In genomic region chr12:65885716-65886115, GRCh38 we compare ENCODE assay signal across 1 cellular context.
TF ChIP-seq lines count a peak whose summit lies in the region.

No MANE protein-coding gene starts in this region.

TF ChIP-seq in endothelial cell of umbilical vein, 7 proteins besides CTCF, POLR2A, EP300 and RAD21:
- TF ChIP-seq FOS (IDR thresholded peaks at IDR 0.05; ENCODE audit: borderline replicate concordance, insufficient read depth, low read length) (peak; percentile 42), EZH2 (IDR thresholded peaks at IDR 0.05; ENCODE audit: borderline replicate concordance, low read depth, low read length, severe bottlenecking) (no peak), MAX (IDR thresholded peaks at IDR 0.05; ENCODE audit: insufficient read depth, insufficient read length) (no peak), GATA2 (IDR thresholded peaks at IDR 0.05; ENCODE audit: insufficient read depth, insufficient read length, low read depth, low read length) (peak; percentile 7), MYC (IDR thresholded peaks at IDR 0.05; ENCODE audit: low read depth, low read length) (no peak), POLR2AphosphoS5 (IDR thresholded peaks at IDR 0.05; ENCODE audit: insufficient read depth, low read depth, low read length) (no peak)
